ENCODE assay signal across 14 cellular contexts in the genomic region with DNA sequence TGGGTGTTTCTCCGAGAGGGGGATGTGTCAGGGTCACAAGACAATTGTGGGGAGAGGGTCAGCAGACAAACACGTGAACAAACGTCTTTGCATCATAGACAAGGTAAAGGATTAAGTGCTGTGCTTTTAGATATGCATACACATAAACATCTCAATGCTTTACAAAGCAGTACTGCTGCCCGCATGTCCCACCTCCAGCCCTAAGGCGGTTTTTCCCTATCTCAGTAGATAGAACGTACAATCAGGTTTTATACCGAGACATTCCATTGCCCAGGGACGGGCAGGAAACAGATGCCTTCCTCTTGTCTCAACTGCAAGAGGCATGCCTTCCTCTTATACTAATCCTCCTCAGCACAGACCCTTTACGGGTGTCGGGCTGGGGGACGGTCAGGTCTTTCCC. TPM values are rescaled to one million over a fixed set of nuclear protein-coding genes. Genes with fewer than 3 reads are reported as not detected.
A peak's percentile ranks its signal among the peaks of the same experiment; 100 is the strongest.
DNase-seq lines count a peak whose midpoint lies in the region; ATAC-seq and TF ChIP-seq lines count a peak whose summit lies in the region.
"Not testable (repeated sequence)": the region's sequence is repeated elsewhere in the genome, so short reads cannot be mapped to it uniquely, and the experiment has no call there.
"Had no signal": no experiment of that assay in that cellular context is flagged by ENCODE, and none has a peak within 500 bp of the region (broad histone marks: within the 10 kb centered on the region; RNA-seq: fewer than 3 reads in every experiment).

No MANE protein-coding gene starts in this region.

- not testable (repeated sequence) for H2BK15ac ChIP-seq in H9 (ENCODE audit: low read depth, low read length)

- H3K27me3 ChIP-seq in CD8-positive, alpha-beta T cell (ENCODE audit: insufficient read depth, low read length); H9 (ENCODE audit: insufficient read depth, low read length); Loucy (ENCODE audit: insufficient read depth, low read length, poor library complexity, severe bottlenecking); left lung: not testable (repeated sequence)

- not testable (repeated sequence) for H4K5ac ChIP-seq in H9 (ENCODE audit: insufficient read length, low read depth, low read length)

- not testable (repeated sequence) for H3T11ph ChIP-seq in H9 (ENCODE audit: low read length)

- not testable (repeated sequence) for H3K9me3 Mint-ChIP-seq in CD8-positive, alpha-beta T cell; endothelial cell (ENCODE audit: unreplicated experiment)
- H3K9me3 Mint-ChIP-seq in H9 (peaks cover 20 to 33% of the 10 kb centered on the region in 2 experiments), progenitor cell of endocrine pancreas (ENCODE audit: low read depth) (peaks cover 10% of the 10 kb centered on the region)

- H2BK120ac ChIP-seq in H9 (ENCODE audit: low read depth, low read length, poor library complexity, severe bottlenecking) = not testable (repeated sequence)

- not testable (repeated sequence) for H3K14ac ChIP-seq in H9 (ENCODE audit: insufficient read depth, low read length)

- H3K27me3 Mint-ChIP-seq in CD8-positive, alpha-beta T cell (ENCODE audit: low read depth); H9 (ENCODE audit: low read depth); endothelial cell (ENCODE audit: unreplicated experiment); progenitor cell of endocrine pancreas: not testable (repeated sequence)

- not testable (repeated sequence) for ATAC-seq in CD8-positive, alpha-beta T cell; left lung

- H3K4me1 ChIP-seq in CD8-positive, alpha-beta T cell (ENCODE audit: insufficient read depth, low read length) = peaks cover 36% of the 10 kb centered on the region
- H3K4me1 ChIP-seq in H9 (ENCODE audit: insufficient read depth, low read length) (peaks cover 14% of the 10 kb centered on the region; the same call in 1 of the 2 replicates), Loucy (ENCODE audit: insufficient read depth, low read length, poor library complexity, severe bottlenecking) (peaks cover 47% of the 10 kb centered on the region), left lung (peaks cover 0 to 19% of the 10 kb centered on the region in 2 donors)

- H3K27ac ChIP-seq in 22Rv1 (peak overlapping the region; percentile 75), H9 (ENCODE audit: insufficient read length, low read depth, low read length) (peak overlapping the region; percentile 4), left lung (peak overlapping the region; percentile 19 to 33)
- H3K27ac ChIP-seq in CD8-positive, alpha-beta T cell (ENCODE audit: low read depth, low read length) = not testable (repeated sequence)

- H3K4me3 Mint-ChIP-seq in CD8-positive, alpha-beta T cell; endothelial cell (ENCODE audit: unreplicated experiment): not testable (repeated sequence)
- peak overlapping the region in 1 of 2 experiments; percentile 10; a peak in 1 of 5 replicates for H3K4me3 Mint-ChIP-seq in H9
- peak overlapping the region; percentile 55 for H3K4me3 Mint-ChIP-seq in progenitor cell of endocrine pancreas (ENCODE audit: low read depth)

- not testable (repeated sequence) for H3K36me3 ChIP-seq in CD8-positive, alpha-beta T cell (ENCODE audit: insufficient read depth, low read length); Loucy (ENCODE audit: insufficient read depth, low read length); left lung

- DNase-seq in CD8-positive, alpha-beta T cell; H9; endothelial cell (ENCODE audit: low spot score); left lung; progenitor cell of endocrine pancreas (ENCODE audit: low spot score, unreplicated experiment): not testable (repeated sequence)

- not testable (repeated sequence) for H4K91ac ChIP-seq in H9 (ENCODE audit: insufficient read length, low read depth, low read length)

- not testable (repeated sequence) for H2BK5ac ChIP-seq in H9 (ENCODE audit: insufficient read length, low read length)

- H4K20me1 ChIP-seq in H9 (ENCODE audit: control insufficient read depth, insufficient read depth, insufficient read length); Loucy (ENCODE audit: insufficient read depth, low read length, poor library complexity, severe bottlenecking): not testable (repeated sequence)

- H3K18ac ChIP-seq in H9 (ENCODE audit: insufficient read length, low read depth, low read length) = not testable (repeated sequence)

- H3K23me2 ChIP-seq in H9 (ENCODE audit: insufficient read length, low read depth, low read length, poor library complexity, severe bottlenecking) = not testable (repeated sequence)

- not testable (repeated sequence) for H3K56ac ChIP-seq in H9 (ENCODE audit: insufficient read length, low read depth, low read length)

- H3K4me2 ChIP-seq in H9 (ENCODE audit: insufficient read depth, insufficient read length, low read length) = not testable (repeated sequence)
- peak overlapping the region; percentile 51 for H3K4me2 ChIP-seq in Loucy (ENCODE audit: low read depth, low read length, poor library complexity, severe bottlenecking)

- H3K27ac Mint-ChIP-seq in CD8-positive, alpha-beta T cell = peak overlapping the region; percentile 69
- H3K27ac Mint-ChIP-seq in H9 = peak overlapping the region; percentile 72 to 99 (median 97); a peak in 6 of 7 replicates
- H3K27ac Mint-ChIP-seq in endothelial cell (ENCODE audit: unreplicated experiment) = peak overlapping the region; percentile 74
- peak overlapping the region; percentile 97 for H3K27ac Mint-ChIP-seq in progenitor cell of endocrine pancreas

- not testable (repeated sequence) for H2AK5ac ChIP-seq in H9 (ENCODE audit: insufficient read length, low read length)

- not testable (repeated sequence) for H3K9me2 ChIP-seq in Loucy (replicated peaks; ENCODE audit: low read depth, low read length)

- intact Hi-C loops in CD8-positive, alpha-beta T cell (cut with DNase I, micrococcal nuclease); left lung (cut with DNase I): not testable (repeated sequence)

- H2AFZ ChIP-seq in H9 (ENCODE audit: low read length); Loucy (ENCODE audit: low read length): not testable (repeated sequence)

- H2BK20ac ChIP-seq in H9 (ENCODE audit: low read depth, low read length, poor library complexity, severe bottlenecking) = not testable (repeated sequence)

- CTCF ChIA-PET in CD8-positive, alpha-beta T cell (lab: Charles Lee) = not testable (repeated sequence)

- H4K8ac ChIP-seq in H9 (replicated peaks; ENCODE audit: insufficient read length, low read depth, low read length) = not testable (repeated sequence)

- not testable (repeated sequence) for H3F3A ChIP-seq in Loucy (ENCODE audit: low read depth)

- not testable (repeated sequence) for H2BK12ac ChIP-seq in H9 (ENCODE audit: insufficient read length, low read depth, low read length)

- H3K4me1 Mint-ChIP-seq in CD8-positive, alpha-beta T cell (ENCODE audit: low read depth) = peaks cover 45% of the 10 kb centered on the region
- H3K4me1 Mint-ChIP-seq in H9 (peaks cover 46 to 49% of the 10 kb centered on the region in 2 experiments), endothelial cell (ENCODE audit: unreplicated experiment) (peaks cover 21% of the 10 kb centered on the region), progenitor cell of endocrine pancreas (ENCODE audit: low read depth) (peaks cover 45% of the 10 kb centered on the region)

- not testable (repeated sequence) for H3K4me3 ChIP-seq in CD8-positive, alpha-beta T cell (ENCODE audit: low read depth, low read length); left lung
- H3K4me3 ChIP-seq in Loucy (ENCODE audit: low read length, poor library complexity, severe bottlenecking) = peak overlapping the region; percentile 35

- not testable (repeated sequence) for TF ChIP-seq CTCF in 22Rv1 (IDR thresholded peaks at IDR 0.05); CD8-positive, alpha-beta T cell (IDR thresholded peaks at IDR 0.05); H9 (conservative IDR thresholded peaks at IDR 0.05); Loucy (conservative IDR thresholded peaks at IDR 0.05; ENCODE audit: low read length); endothelial cell (IDR thresholded peaks at IDR 0.05; ENCODE audit: unreplicated experiment); left lung (IDR thresholded peaks at IDR 0.05); progenitor cell of endocrine pancreas (IDR thresholded peaks at IDR 0.05; ENCODE audit: unreplicated experiment)

- not testable (repeated sequence) for H3K79me1 ChIP-seq in H9 (ENCODE audit: insufficient read depth, low read depth, low read length, poor library complexity, severe bottlenecking)

- H3K23ac ChIP-seq in H9 (ENCODE audit: insufficient read length, low read depth, low read length) = not testable (repeated sequence)

- H3K79me2 ChIP-seq in H9 (ENCODE audit: insufficient read depth, low read length); Loucy (ENCODE audit: insufficient read depth, low read length): not testable (repeated sequence)

- not testable (repeated sequence) for H3K4ac ChIP-seq in H9 (ENCODE audit: low read depth, low read length)

- H3K9me3 ChIP-seq in CD8-positive, alpha-beta T cell (ENCODE audit: low read length); Loucy (ENCODE audit: insufficient read depth, low read depth, low read length): not testable (repeated sequence)
- H3K9me3 ChIP-seq in H9 (ENCODE audit: control insufficient read depth, low read depth, low read length) = peaks cover 16% of the 10 kb centered on the region
- H3K9me3 ChIP-seq in left lung = peaks cover 0 to 12% of the 10 kb centered on the region in 2 donors

- H3K36me3 Mint-ChIP-seq in CD8-positive, alpha-beta T cell; endothelial cell (ENCODE audit: low read depth, unreplicated experiment); progenitor cell of endocrine pancreas (ENCODE audit: insufficient read depth): not testable (repeated sequence)
- H3K36me3 Mint-ChIP-seq in H9 (ENCODE audit: insufficient read depth in 1 of 3, low read depth in 3 of 3) = peaks cover 6 to 28% (median 21%) of the 10 kb centered on the region in 3 experiments

- POLR2A ChIA-PET in CD8-positive, alpha-beta T cell (lab: Charles Lee) = not testable (repeated sequence)

- not testable (repeated sequence) for H3K9ac ChIP-seq in H9 (ENCODE audit: extremely low read depth, insufficient read length, low read length)
- H3K9ac ChIP-seq in Loucy (ENCODE audit: low read depth, low read length, poor library complexity, severe bottlenecking) = peak overlapping the region; percentile 61

- no CpG with 5 or more reads among the region's 11 CpGs for WGBS in H9 (ENCODE audit: extremely low coverage, insufficient read length, low lambda C conversion rate)

RNA-seq across cellular contexts. Expression of a gene that starts 8.5 kb away (rescaled TPM):
- total RNA-seq in CD8-positive, alpha-beta T cell = 10 to 100 TPM; 81.9 to 84.0 TPM
- 3.1 and 3.5 TPM in 2 replicates for total RNA-seq in H9 (2021)
- not detected for total RNA-seq in endothelial cell (ENCODE audit: unreplicated experiment)
- 100 to 1,000 TPM; 105 to 217 TPM for total RNA-seq in left lung
- total RNA-seq in progenitor cell of endocrine pancreas = 0.42 TPM in 1 of 2 replicates, not detected in the other
- total RNA-seq: G401 had no signal

RNA-seq across cellular contexts. Expression of a gene that starts 22.3 kb away (rescaled TPM):
- not detected for total RNA-seq in CD8-positive, alpha-beta T cell
- total RNA-seq in H9 (2021) (1.9 and 2.0 TPM in 2 replicates), endothelial cell (ENCODE audit: unreplicated experiment) (0.67 TPM), left lung (under 1 TPM; 0.20 to 0.86 TPM), progenitor cell of endocrine pancreas (2.3 and 2.4 TPM in 2 replicates)
- total RNA-seq: B cell; CD4-positive, alpha-beta T cell; G401; GM12878; IMR-90 had no signal

RNA-seq across cellular contexts. Expression of a gene that starts 35.0 kb away (rescaled TPM):
- total RNA-seq in CD8-positive, alpha-beta T cell = under 1 TPM in 1 of 2 experiments, not detected in 1; 0.47 TPM
- total RNA-seq in H9 (2021) = 0.31 and 0.52 TPM in 2 replicates
- total RNA-seq in endothelial cell (ENCODE audit: unreplicated experiment) = not detected
- total RNA-seq in left lung = 1 to 10 TPM; 5.0 to 6.0 TPM
- not detected in 2 replicates for total RNA-seq in progenitor cell of endocrine pancreas
- total RNA-seq: B cell, G401, H1, IMR-90, K562 had no signal

RNA-seq across cellular contexts. Expression of a gene that starts 37.2 kb away (rescaled TPM):
- not detected for total RNA-seq in CD8-positive, alpha-beta T cell
- total RNA-seq in H9 (2021) = 8.5 and 9.6 TPM in 2 replicates
- 3.8 TPM for total RNA-seq in endothelial cell (ENCODE audit: unreplicated experiment)
- 1 to 10 TPM; 1.8 to 4.6 TPM for total RNA-seq in left lung
- 27.1 and 32.6 TPM in 2 replicates for total RNA-seq in progenitor cell of endocrine pancreas
- total RNA-seq: B cell, G401, GM12878, IMR-90, K562 had no signal

Comparison
In these comparisons a context has a peak if more than half of its experiments do, and no peak if none do; other contexts are left out.
1. RNA of a gene that starts 8.5 kb away (total RNA-seq): 105 to 217 TPM in left lung and 81.9 to 84.0 TPM in CD8-positive, alpha-beta T cell; 3.1 to 3.5 TPM in H9, 0.42 TPM in progenitor cell of endocrine pancreas and not detected in endothelial cell (single experiment); every median in the first group is over 10 times any median in the second.
2. Peak in every context shown above with its lines, with median percentiles within 50 percentile points of each other: H3K27ac Mint-ChIP-seq.